25 cellular contexts compared by ENCODE assay signal in the genomic region with DNA sequence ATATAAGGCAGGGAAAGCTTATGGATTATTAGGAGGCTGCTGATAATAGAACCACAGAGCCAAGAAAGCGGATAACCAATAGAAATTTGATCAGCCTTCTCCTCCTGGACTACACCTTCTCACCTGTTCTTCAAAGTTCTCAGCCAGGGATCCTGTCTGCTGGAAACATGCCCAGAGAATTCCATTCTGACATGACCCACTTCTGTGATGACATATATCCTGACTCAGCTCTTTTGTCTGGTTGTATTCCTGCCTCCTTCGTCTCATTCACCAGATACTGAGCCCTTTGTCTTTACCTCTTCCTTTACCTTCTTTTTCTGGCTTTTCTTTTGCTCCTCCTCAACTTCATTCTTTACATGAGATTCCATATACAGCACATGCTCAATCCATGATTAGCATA.
A peak's percentile ranks its signal among the peaks of the same experiment; 100 is the strongest.
DNase-seq lines count a peak whose midpoint lies in the region; ATAC-seq and TF ChIP-seq lines count a peak whose summit lies in the region.
"Had no signal": no experiment of that assay in that cellular context is flagged by ENCODE, and none has a peak within 500 bp of the region (broad histone marks: within the 10 kb centered on the region; RNA-seq: fewer than 3 reads in every experiment).

No MANE protein-coding gene starts in this region.

- no peak overlapping the region for H3K27ac ChIP-seq in IMR-90 (ENCODE audit: insufficient read depth, low read length)
- H3K27ac ChIP-seq in PC-3 (ENCODE audit: low read length): no peak overlapping the region
- no peak overlapping the region for H3K27ac ChIP-seq in upper lobe of right lung
- H3K27ac ChIP-seq: C4-2B, left lung, tibial artery had no signal

- no peaks in the 10 kb centered on the region for H3K4me1 ChIP-seq in IMR-90 (ENCODE audit: control insufficient read depth, insufficient read depth, low read length)
- H3K4me1 ChIP-seq in PC-3 (ENCODE audit: insufficient read depth, low read length): no peaks in the 10 kb centered on the region
- H3K4me1 ChIP-seq in upper lobe of right lung: no peaks in the 10 kb centered on the region
- H3K4me1 ChIP-seq: Caco-2, left lung, tibial artery had no signal

- in situ Hi-C loops in IMR-90 (cut with MboI; ENCODE audit: low sequenced_read_pairs): no loop called here

- no peak overlapping the region for H3K4ac ChIP-seq in IMR-90 (ENCODE audit: low read depth, low read length)

- no peaks in the 10 kb centered on the region for H3K9me2 ChIP-seq in PC-3 (replicated peaks; ENCODE audit: low read length)

- H3K79me1 ChIP-seq in IMR-90 (ENCODE audit: low read depth in 1 of 2, low read length in 2 of 2): no peaks in the 10 kb centered on the region

- POLR2A ChIA-PET in IMR-90 (lab: Charles Lee; ENCODE audit: unreplicated experiment): no interaction called here
- POLR2A ChIA-PET in PC-3 (lab: Charles Lee; ENCODE audit: unreplicated experiment): no interaction called here

- no peak overlapping the region for H3K18ac ChIP-seq in IMR-90 (ENCODE audit: low read depth, low read length)

- H4K91ac ChIP-seq in IMR-90 (ENCODE audit: insufficient read depth, low read depth, low read length): no peak overlapping the region

- no peak overlapping the region for H3K56ac ChIP-seq in IMR-90 (ENCODE audit: extremely low read depth, insufficient read depth, low read length)

- TF ChIP-seq CTCF in IMR-90 (conservative IDR thresholded peaks at IDR 0.05; ENCODE audit: low read depth, low read length) (no peak), PC-3 (conservative IDR thresholded peaks at IDR 0.05; ENCODE audit: low read depth, low read length) (no peak), epithelial cell of esophagus (IDR thresholded peaks at IDR 0.05; ENCODE audit: insufficient read depth, low read depth, low read length, missing control alignments) (no peak), upper lobe of right lung (IDR thresholded peaks at IDR 0.05) (no peak)

- intact Hi-C loops in IMR-90 (cut with micrococcal nuclease) (no loop called here), PC-3 (cut with micrococcal nuclease) (no loop called here), upper lobe of right lung (cut with DNase I) (no loop called here)

- no peak overlapping the region for H2BK20ac ChIP-seq in IMR-90 (ENCODE audit: low read depth, low read length)

- H3K79me2 ChIP-seq in PC-3 (ENCODE audit: low read length): no peaks in the 10 kb centered on the region

- no peak overlapping the region for H2BK5ac ChIP-seq in IMR-90 (ENCODE audit: low read depth, low read length, poor library complexity, severe bottlenecking)

- H4K20me1 ChIP-seq in IMR-90 (ENCODE audit: insufficient read depth, low read length): no peaks in the 10 kb centered on the region
- H4K20me1 ChIP-seq in PC-3 (ENCODE audit: low read length): no peaks in the 10 kb centered on the region

- H2AFZ ChIP-seq in IMR-90 (replicated peaks; ENCODE audit: low read length, poor library complexity) (no peak overlapping the region), PC-3 (ENCODE audit: low read length) (no peak overlapping the region)

- H2AK9ac ChIP-seq in IMR-90 (replicated peaks; ENCODE audit: low read depth, low read length, poor library complexity): no peak overlapping the region

- no CpG with 5 or more reads among the region's 2 CpGs for WGBS in IMR-90 (ENCODE audit: extremely low coverage in 2 of 2, insufficient read length in 1 of 2), 2 experiments

- H2BK120ac ChIP-seq in IMR-90 (ENCODE audit: low read depth, low read length): no peak overlapping the region

- H3K4me2 ChIP-seq in IMR-90 (ENCODE audit: low read depth, low read length) (no peak overlapping the region), PC-3 (ENCODE audit: low read length) (no peak overlapping the region)

- no peaks in the 10 kb centered on the region for H3K9me1 ChIP-seq in IMR-90 (ENCODE audit: insufficient read depth, low read length)

- no peak overlapping the region for H3K4me3 ChIP-seq in IMR-90 (ENCODE audit: insufficient read depth, low read depth, low read length)
- no peak overlapping the region for H3K4me3 ChIP-seq in PC-3 (ENCODE audit: low read length)
- H3K4me3 ChIP-seq in epithelial cell of esophagus (ENCODE audit: low read length): no peak overlapping the region
- no peak overlapping the region for H3K4me3 ChIP-seq in upper lobe of right lung
- H3K4me3 ChIP-seq: left lung, tibial artery had no signal

- no peak overlapping the region for H3K23ac ChIP-seq in IMR-90 (ENCODE audit: low read depth, low read length)

- CTCF ChIA-PET in IMR-90 (lab: Yijun Ruan, JAX) (no interaction called here), PC-3 (lab: Charles Lee) (no interaction called here)

- ATAC-seq in IMR-90 (ENCODE audit: low read depth) (no peak), PC-3 (no peak), HG03520 (IDR thresholded peaks at IDR 0.05; ENCODE audit: unreplicated experiment) (no peak), upper lobe of right lung (no peak)
- ATAC-seq: activated T-cell treated with anti-CD3 and anti-CD28 coated beads, Interleukin-2, amount 50 U/mL, for 72 hours; left lung; Panc1; right cardiac atrium had no signal

- no peaks in the 10 kb centered on the region for H3K36me3 ChIP-seq in IMR-90 (ENCODE audit: control insufficient read depth, insufficient read depth, low read length)
- H3K36me3 ChIP-seq in PC-3 (ENCODE audit: low read depth, low read length): no peaks in the 10 kb centered on the region
- H3K36me3 ChIP-seq in upper lobe of right lung: no peaks in the 10 kb centered on the region
- H3K36me3 ChIP-seq: left lung, tibial artery had no signal

- dilution Hi-C loops in IMR-90 (cut with HindIII; ENCODE audit: low sequenced_read_pairs, unreplicated experiment): no loop called here

- H3K9me3 ChIP-seq in IMR-90 (ENCODE audit: control insufficient read depth, insufficient read depth, low read length): no peaks in the 10 kb centered on the region
- H3K9me3 ChIP-seq in PC-3 (ENCODE audit: low read length): no peaks in the 10 kb centered on the region
- no peaks in the 10 kb centered on the region for H3K9me3 ChIP-seq in upper lobe of right lung
- H3K9me3 ChIP-seq: Caco-2, left lung, tibial artery had no signal

- no peak overlapping the region for H3K9ac ChIP-seq in IMR-90 (ENCODE audit: low read depth, low read length)
- no peak overlapping the region for H3K9ac ChIP-seq in PC-3 (ENCODE audit: low read length)

- BruUV-seq in IMR-90 (replicated peaks; lab: Mats Ljungman, UMichigan): no TSS peak
- no TSS peak for BruUV-seq in PC-3 (replicated peaks; lab: Mats Ljungman, UMichigan)

- no peak overlapping the region for H2BK15ac ChIP-seq in IMR-90 (ENCODE audit: low read depth, low read length)

- H4K5ac ChIP-seq in IMR-90 (ENCODE audit: low read depth, low read length): no peak overlapping the region

- H3K14ac ChIP-seq in IMR-90 (replicated peaks; ENCODE audit: low read depth, low read length): no peak overlapping the region

- no peak for TF ChIP-seq POLR2A in IMR-90 (IDR thresholded peaks at IDR 0.05; ENCODE audit: low read depth, low read length)

- no peak overlapping the region for H2AK5ac ChIP-seq in IMR-90 (ENCODE audit: low read depth, low read length)

- no peaks in the 10 kb centered on the region for H3F3A ChIP-seq in PC-3 (ENCODE audit: low read length, unreplicated experiment)

- TF ChIP-seq RAD21 in IMR-90 (IDR thresholded peaks at IDR 0.05; ENCODE audit: low read length): no peak

- H3K27me3 ChIP-seq in IMR-90 (ENCODE audit: control insufficient read depth, insufficient read depth, low read length) (no peaks in the 10 kb centered on the region), PC-3 (ENCODE audit: low read length) (peaks cover 23% of the 10 kb centered on the region), upper lobe of right lung (no peaks in the 10 kb centered on the region)
- H3K27me3 ChIP-seq: left lung, tibial artery had no signal

- no peak for DNase-seq in IMR-90
- DNase-seq in PC-3: peak; percentile 53
- peak; percentile 91 for DNase-seq in epithelial cell of esophagus (ENCODE audit: low read depth)
- peak; percentile 65 for DNase-seq in renal cortical epithelial cell (ENCODE audit: low read depth)
- DNase-seq in stimulated activated naive CD4-positive, alpha-beta T cell treated with Interleukin-2 at 50 U/mL for 16 hours (lab: John Stamatoyannopoulos, UW): no peak
- DNase-seq in upper lobe of right lung: no peak
- DNase-seq: activated CD4-positive, alpha-beta T cell treated with anti-CD3 and anti-CD28 coated beads, Interleukin-2, amount 50 U/mL, for 48 hours; activated CD4-positive, CD25-positive, alpha-beta regulatory T cell treated with anti-CD3 and anti-CD28 coated beads, Interleukin-2, amount 50 U/mL, for 72 hours; activated T-cell treated with anti-CD3 and anti-CD28 coated beads, Interleukin-2, amount 50 U/mL, for 72 hours; Caco-2; dermis blood vessel endothelial cell; DND-41; hypothalamus; left lung; mesendoderm; NCI-H1092 treated with DMSO at 0.1 percent for 48 hours; NCI-H1694 treated with DMSO at 0.1 percent for 48 hours; NCI-H524 treated with DMSO at 0.1 percent for 48 hours; posterior cingulate gyrus; right cardiac atrium; stimulated activated CD4-positive, alpha-beta T cell treated with anti-CD3 and anti-CD28 coated beads, Interleukin-4, amount 100 ng/mL, for 24 hours; tibial artery had no signal

- H4K8ac ChIP-seq in IMR-90 (ENCODE audit: low read depth in 2 of 2, low read length in 2 of 2): no peak overlapping the region

TF ChIP-seq in IMR-90, 13 proteins besides CTCF, POLR2A, EP300 and RAD21:
- TF ChIP-seq MAFK (IDR thresholded peaks at IDR 0.05; ENCODE audit: low read depth, low read length) (peak; percentile 90), CEBPB (IDR thresholded peaks at IDR 0.05; ENCODE audit: low read depth, low read length) (no peak)
TF ChIP-seq in IMR-90: peak in this region for 1.

Comparison
In these comparisons a context has a peak if more than half of its experiments do, and no peak if none do; other contexts are left out.
1. DNase-seq: peak in PC-3 (single experiment), epithelial cell of esophagus (single experiment) and renal cortical epithelial cell (single experiment); none in IMR-90 (single experiment), stimulated activated naive CD4-positive, alpha-beta T cell treated with Interleukin-2 at 50 U/mL for 16 hours (single experiment) and upper lobe of right lung (single experiment).